ENCODE assay signal across 21 cellular contexts in the genomic region with DNA sequence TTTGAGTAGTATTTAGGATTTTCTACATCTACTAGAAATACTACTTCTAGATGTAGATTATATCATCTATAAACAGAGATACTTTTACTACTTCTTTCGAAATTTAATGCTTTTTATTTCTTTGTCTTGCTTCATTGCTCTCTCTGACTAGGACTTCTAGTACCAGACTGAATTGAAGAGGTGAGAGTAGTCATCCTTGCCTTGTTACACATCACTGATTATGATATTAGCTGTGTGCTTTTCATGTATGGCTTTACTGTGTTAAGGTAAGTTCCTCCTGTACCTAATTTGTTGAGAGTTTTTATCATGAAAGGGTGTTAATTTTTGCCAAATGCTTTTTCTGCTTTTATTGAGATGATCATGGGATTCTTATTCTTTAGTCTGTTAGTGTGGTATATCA. TPM values are rescaled to one million over a fixed set of nuclear protein-coding genes. Genes with fewer than 3 reads are reported as not detected.
DNase-seq lines count a peak whose midpoint lies in the region; ATAC-seq, FAIRE-seq and TF ChIP-seq lines count a peak whose summit lies in the region.
"Had no signal": no experiment of that assay in that cellular context is flagged by ENCODE, and none has a peak within 500 bp of the region (broad histone marks: within the 10 kb centered on the region; RNA-seq: fewer than 3 reads in every experiment).

No MANE protein-coding gene starts in this region.

- POLR2A ChIA-PET in activated CD4-positive, alpha-beta T cell treated with anti-CD3 and anti-CD28 coated beads for 36 hours (lab: Charles Lee): no interaction called here

- TF ChIP-seq CTCF in prostate gland (IDR thresholded peaks at IDR 0.05): no peak

- H3K9me3 Mint-ChIP-seq in activated CD4-positive, alpha-beta T cell treated with anti-CD3 and anti-CD28 coated beads for 36 hours (ENCODE audit: low read depth): peaks cover 10% of the 10 kb centered on the region
- peaks cover 3% of the 10 kb centered on the region for H3K9me3 Mint-ChIP-seq in activated T-helper 17 cell treated with anti-CD3 and anti-CD28 coated beads, Interleukin-2, amount 50 U/mL, for 72 hours

- TF ChIP-seq POLR2A in prostate gland (IDR thresholded peaks at IDR 0.05): no peak

- no peaks in the 10 kb centered on the region for H3K27me3 Mint-ChIP-seq in activated CD4-positive, alpha-beta T cell treated with anti-CD3 and anti-CD28 coated beads for 36 hours
- H3K27me3 Mint-ChIP-seq in activated T-helper 17 cell treated with anti-CD3 and anti-CD28 coated beads, Interleukin-2, amount 50 U/mL, for 72 hours: no peaks in the 10 kb centered on the region
- H3K27me3 Mint-ChIP-seq: CD4-positive, alpha-beta memory T cell had no signal

- ATAC-seq in activated CD4-positive, alpha-beta T cell treated with anti-CD3 and anti-CD28 coated beads for 36 hours: peak; percentile 47
- ATAC-seq in activated T-helper 17 cell treated with anti-CD3 and anti-CD28 coated beads, Interleukin-2, amount 50 U/mL, for 72 hours (replicated peaks): peak; percentile 64
- no peak for ATAC-seq in GM19023 (IDR thresholded peaks at IDR 0.05; ENCODE audit: unreplicated experiment)

- peaks cover 21% of the 10 kb centered on the region for H3K4me1 Mint-ChIP-seq in activated CD4-positive, alpha-beta T cell treated with anti-CD3 and anti-CD28 coated beads for 36 hours
- peaks cover 11% of the 10 kb centered on the region for H3K4me1 Mint-ChIP-seq in activated T-helper 17 cell treated with anti-CD3 and anti-CD28 coated beads, Interleukin-2, amount 50 U/mL, for 72 hours
- H3K4me1 Mint-ChIP-seq: CD14-positive monocyte had no signal

- H3K4me1 ChIP-seq in prostate gland (replicated peaks): no peaks in the 10 kb centered on the region
- H3K4me1 ChIP-seq: BLaER1, HAP-1 had no signal

- H3K4me3 Mint-ChIP-seq in activated CD4-positive, alpha-beta T cell treated with anti-CD3 and anti-CD28 coated beads for 36 hours: no peak overlapping the region
- no peak overlapping the region for H3K4me3 Mint-ChIP-seq in activated T-helper 17 cell treated with anti-CD3 and anti-CD28 coated beads, Interleukin-2, amount 50 U/mL, for 72 hours
- H3K4me3 Mint-ChIP-seq: CD14-positive monocyte; CD4-positive, alpha-beta memory T cell had no signal

- intact Hi-C loops in activated CD4-positive, alpha-beta T cell treated with anti-CD3 and anti-CD28 coated beads for 36 hours (cut with DNase I, micrococcal nuclease): no loop called here
- intact Hi-C loops in prostate gland (cut with DNase I): no loop called here

- peaks cover 2% of the 10 kb centered on the region for H3K36me3 Mint-ChIP-seq in activated CD4-positive, alpha-beta T cell treated with anti-CD3 and anti-CD28 coated beads for 36 hours (ENCODE audit: low read depth)
- H3K36me3 Mint-ChIP-seq in activated T-helper 17 cell treated with anti-CD3 and anti-CD28 coated beads, Interleukin-2, amount 50 U/mL, for 72 hours (ENCODE audit: low read depth): no peaks in the 10 kb centered on the region
- H3K36me3 Mint-ChIP-seq: CD14-positive monocyte; CD4-positive, alpha-beta memory T cell had no signal

- no peak overlapping the region for H3K4me3 ChIP-seq in prostate gland
- H3K4me3 ChIP-seq: BLaER1, HAP-1 had no signal

- H3K36me3 ChIP-seq in prostate gland: no peaks in the 10 kb centered on the region
- H3K36me3 ChIP-seq: BLaER1, HAP-1 had no signal

- CTCF ChIA-PET in activated CD4-positive, alpha-beta T cell treated with anti-CD3 and anti-CD28 coated beads for 36 hours (lab: Charles Lee): interaction anchor here (1.1 kb wide), 1 partner anchor 10 kb away, joined by 3 read pairs; no protein-coding TSS in a partner anchor

- no peak for DNase-seq in activated CD4-positive, alpha-beta T cell treated with anti-CD3 and anti-CD28 coated beads for 36 hours
- no peak for DNase-seq in activated CD4-positive, alpha-beta T cell treated with anti-CD3 and anti-CD28 coated beads for 48 hours
- DNase-seq in GM19239 (ENCODE audit: insufficient read length, low spot score): no peak
- DNase-seq in kidney tubule cell (ENCODE audit: low spot score): peak; percentile 78
- DNase-seq in HUDEP-2 (lab: John Stamatoyannopoulos, UW; ENCODE audit: unreplicated experiment in 76 of 76): no peak
- DNase-seq in prostate gland (ENCODE audit: low spot score): no peak
- DNase-seq: 8988T; CD4-positive, alpha-beta memory T cell; DMS 273 treated with DMSO at 0.1 percent for 48 hours; DMS79; GDM1 had no signal

- H3K27ac Mint-ChIP-seq in activated CD4-positive, alpha-beta T cell treated with anti-CD3 and anti-CD28 coated beads for 36 hours: no peak overlapping the region
- no peak overlapping the region for H3K27ac Mint-ChIP-seq in activated T-helper 17 cell treated with anti-CD3 and anti-CD28 coated beads, Interleukin-2, amount 50 U/mL, for 72 hours
- H3K27ac Mint-ChIP-seq: CD14-positive monocyte; CD4-positive, alpha-beta memory T cell had no signal

- peak; percentile 14 for FAIRE-seq in GM19239 (lab: Jason Lieb, UNC)
- FAIRE-seq: GM12892, GM18507 had no signal

- no peak overlapping the region for H3K27ac ChIP-seq in prostate gland
- H3K27ac ChIP-seq: BLaER1 had no signal

- H3K9me3 ChIP-seq in prostate gland: no peaks in the 10 kb centered on the region
- H3K9me3 ChIP-seq: HAP-1 had no signal

- 40% methylated on average over 1 of the region's 1 CpG for WGBS in prostate gland

- no peaks in the 10 kb centered on the region for H3K27me3 ChIP-seq in prostate gland (replicated peaks; ENCODE audit: insufficient read depth)
- H3K27me3 ChIP-seq: BLaER1 had no signal

RNA-seq across cellular contexts. Expression of gene IL2, which starts 19.6 kb away (rescaled TPM):
- 100 to 1,000 TPM; 168 TPM for total RNA-seq in activated CD4-positive, alpha-beta T cell treated with anti-CD3 and anti-CD28 coated beads for 36 hours
- total RNA-seq in activated T-helper 17 cell treated with anti-CD3 and anti-CD28 coated beads, Interleukin-2, amount 50 U/mL, for 72 hours: 100 to 1,000 TPM in 1 of 2 donors, 1 to 10 TPM in 1; 1.6 to 233 TPM
- not detected for total RNA-seq in prostate gland
- total RNA-seq: A673, Daoy, H4 had no signal
